1 cellular context compared by ENCODE assay signal in the genomic region with DNA sequence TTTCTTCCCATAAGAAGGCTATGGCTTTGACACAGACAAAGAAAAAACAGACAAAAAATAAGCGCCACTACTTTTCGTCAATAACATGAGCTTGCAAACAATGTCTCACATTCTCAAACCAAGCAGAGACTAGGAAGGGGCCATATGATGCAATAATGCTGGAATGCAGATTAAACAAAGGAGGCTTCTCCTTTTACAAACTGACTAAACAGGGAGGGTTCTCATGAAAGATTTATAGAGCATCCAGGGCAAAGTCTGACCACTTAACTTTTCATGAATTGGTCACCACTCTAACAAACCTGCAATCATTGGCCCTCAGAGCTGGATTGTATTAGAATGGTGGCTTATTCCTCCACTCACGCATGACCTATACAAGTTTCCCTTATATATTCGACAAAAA.
TF ChIP-seq lines count a peak whose summit lies in the region.

No MANE protein-coding gene starts in this region.

TF ChIP-seq in HepG2, 621 proteins besides CTCF, POLR2A, EP300 and RAD21 (continued from another document):
- TF ChIP-seq, protein P1, sequence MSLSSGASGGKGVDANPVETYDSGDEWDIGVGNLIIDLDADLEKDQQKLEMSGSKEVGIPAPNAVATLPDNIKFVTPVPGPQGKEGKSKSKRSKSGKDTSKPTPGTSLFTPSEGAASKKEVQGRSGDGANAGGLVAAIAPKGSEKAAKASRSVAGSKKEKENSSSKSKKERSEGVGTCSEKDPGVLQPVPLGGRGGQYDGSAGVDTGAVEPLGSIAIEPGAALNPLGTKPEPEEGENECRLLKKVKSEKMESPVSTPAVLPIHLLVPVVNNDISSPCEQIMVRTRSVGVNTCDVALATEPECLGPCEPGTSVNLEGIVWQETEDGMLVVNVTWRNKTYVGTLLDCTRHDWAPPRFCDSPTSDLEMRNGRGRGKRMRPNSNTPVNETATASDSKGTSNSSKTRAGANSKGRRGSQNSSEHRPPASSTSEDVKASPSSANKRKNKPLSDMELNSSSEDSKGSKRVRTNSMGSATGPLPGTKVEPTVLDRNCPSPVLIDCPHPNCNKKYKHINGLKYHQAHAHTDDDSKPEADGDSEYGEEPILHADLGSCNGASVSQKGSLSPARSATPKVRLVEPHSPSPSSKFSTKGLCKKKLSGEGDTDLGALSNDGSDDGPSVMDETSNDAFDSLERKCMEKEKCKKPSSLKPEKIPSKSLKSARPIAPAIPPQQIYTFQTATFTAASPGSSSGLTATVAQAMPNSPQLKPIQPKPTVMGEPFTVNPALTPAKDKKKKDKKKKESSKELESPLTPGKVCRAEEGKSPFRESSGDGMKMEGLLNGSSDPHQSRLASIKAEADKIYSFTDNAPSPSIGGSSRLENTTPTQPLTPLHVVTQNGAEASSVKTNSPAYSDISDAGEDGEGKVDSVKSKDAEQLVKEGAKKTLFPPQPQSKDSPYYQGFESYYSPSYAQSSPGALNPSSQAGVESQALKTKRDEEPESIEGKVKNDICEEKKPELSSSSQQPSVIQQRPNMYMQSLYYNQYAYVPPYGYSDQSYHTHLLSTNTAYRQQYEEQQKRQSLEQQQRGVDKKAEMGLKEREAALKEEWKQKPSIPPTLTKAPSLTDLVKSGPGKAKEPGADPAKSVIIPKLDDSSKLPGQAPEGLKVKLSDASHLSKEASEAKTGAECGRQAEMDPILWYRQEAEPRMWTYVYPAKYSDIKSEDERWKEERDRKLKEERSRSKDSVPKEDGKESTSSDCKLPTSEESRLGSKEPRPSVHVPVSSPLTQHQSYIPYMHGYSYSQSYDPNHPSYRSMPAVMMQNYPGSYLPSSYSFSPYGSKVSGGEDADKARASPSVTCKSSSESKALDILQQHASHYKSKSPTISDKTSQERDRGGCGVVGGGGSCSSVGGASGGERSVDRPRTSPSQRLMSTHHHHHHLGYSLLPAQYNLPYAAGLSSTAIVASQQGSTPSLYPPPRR (CRISPR knock-in tag; IDR thresholded peaks at IDR 0.05; ENCODE audit: borderline replicate concordance), result peak; percentile 30; the same call in 1 of the 2 replicates
- TF ChIP-seq, protein P2, sequence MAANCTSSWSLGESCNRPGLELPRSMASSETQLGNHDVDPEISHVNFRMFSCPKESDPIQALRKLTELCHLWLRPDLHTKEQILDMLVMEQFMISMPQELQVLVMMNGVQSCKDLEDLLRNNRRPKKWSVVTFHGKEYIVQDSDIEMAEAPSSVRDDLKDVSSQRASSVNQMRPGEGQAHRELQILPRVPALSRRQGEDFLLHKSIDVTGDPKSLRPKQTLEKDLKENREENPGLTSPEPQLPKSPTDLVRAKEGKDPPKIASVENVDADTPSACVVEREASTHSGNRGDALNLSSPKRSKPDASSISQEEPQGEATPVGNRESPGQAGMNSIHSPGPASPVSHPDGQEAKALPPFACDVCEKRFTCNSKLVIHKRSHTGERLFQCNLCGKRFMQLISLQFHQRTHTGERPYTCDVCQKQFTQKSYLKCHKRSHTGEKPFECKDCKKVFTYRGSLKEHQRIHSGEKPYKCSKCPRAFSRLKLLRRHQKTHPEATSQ (CRISPR knock-in tag; IDR thresholded peaks at IDR 0.05; ENCODE audit: borderline replicate concordance), result no peak
- TF ChIP-seq MED1 (CRISPR knock-in tag; IDR thresholded peaks at IDR 0.05), result peak; percentile 41; the same call in 1 of the 2 replicates
- peak; percentile 59; the same call in 1 of the 2 replicates for TF ChIP-seq POGZ (CRISPR knock-in tag; IDR thresholded peaks at IDR 0.05)
- peak; percentile 61; the same call in 1 of the 2 replicates for TF ChIP-seq MIXL1 (CRISPR knock-in tag; IDR thresholded peaks at IDR 0.05)
- no peak for TF ChIP-seq CBX1 (IDR thresholded peaks at IDR 0.05; ENCODE audit: low read depth)
- TF ChIP-seq ZNF776 (CRISPR knock-in tag; IDR thresholded peaks at IDR 0.05), result no peak
- peak; percentile 53 for TF ChIP-seq FOSL2 (CRISPR knock-in tag; IDR thresholded peaks at IDR 0.05)
- TF ChIP-seq ZNF430 (CRISPR knock-in tag; IDR thresholded peaks at IDR 0.05), result no peak
- TF ChIP-seq, protein P3, sequence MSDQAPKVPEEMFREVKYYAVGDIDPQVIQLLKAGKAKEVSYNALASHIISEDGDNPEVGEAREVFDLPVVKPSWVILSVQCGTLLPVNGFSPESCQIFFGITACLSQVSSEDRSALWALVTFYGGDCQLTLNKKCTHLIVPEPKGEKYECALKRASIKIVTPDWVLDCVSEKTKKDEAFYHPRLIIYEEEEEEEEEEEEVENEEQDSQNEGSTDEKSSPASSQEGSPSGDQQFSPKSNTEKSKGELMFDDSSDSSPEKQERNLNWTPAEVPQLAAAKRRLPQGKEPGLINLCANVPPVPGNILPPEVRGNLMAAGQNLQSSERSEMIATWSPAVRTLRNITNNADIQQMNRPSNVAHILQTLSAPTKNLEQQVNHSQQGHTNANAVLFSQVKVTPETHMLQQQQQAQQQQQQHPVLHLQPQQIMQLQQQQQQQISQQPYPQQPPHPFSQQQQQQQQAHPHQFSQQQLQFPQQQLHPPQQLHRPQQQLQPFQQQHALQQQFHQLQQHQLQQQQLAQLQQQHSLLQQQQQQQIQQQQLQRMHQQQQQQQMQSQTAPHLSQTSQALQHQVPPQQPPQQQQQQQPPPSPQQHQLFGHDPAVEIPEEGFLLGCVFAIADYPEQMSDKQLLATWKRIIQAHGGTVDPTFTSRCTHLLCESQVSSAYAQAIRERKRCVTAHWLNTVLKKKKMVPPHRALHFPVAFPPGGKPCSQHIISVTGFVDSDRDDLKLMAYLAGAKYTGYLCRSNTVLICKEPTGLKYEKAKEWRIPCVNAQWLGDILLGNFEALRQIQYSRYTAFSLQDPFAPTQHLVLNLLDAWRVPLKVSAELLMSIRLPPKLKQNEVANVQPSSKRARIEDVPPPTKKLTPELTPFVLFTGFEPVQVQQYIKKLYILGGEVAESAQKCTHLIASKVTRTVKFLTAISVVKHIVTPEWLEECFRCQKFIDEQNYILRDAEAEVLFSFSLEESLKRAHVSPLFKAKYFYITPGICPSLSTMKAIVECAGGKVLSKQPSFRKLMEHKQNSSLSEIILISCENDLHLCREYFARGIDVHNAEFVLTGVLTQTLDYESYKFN (CRISPR knock-in tag; conservative IDR thresholded peaks at IDR 0.05), result peak; percentile 81
- TF ChIP-seq, protein P4, sequence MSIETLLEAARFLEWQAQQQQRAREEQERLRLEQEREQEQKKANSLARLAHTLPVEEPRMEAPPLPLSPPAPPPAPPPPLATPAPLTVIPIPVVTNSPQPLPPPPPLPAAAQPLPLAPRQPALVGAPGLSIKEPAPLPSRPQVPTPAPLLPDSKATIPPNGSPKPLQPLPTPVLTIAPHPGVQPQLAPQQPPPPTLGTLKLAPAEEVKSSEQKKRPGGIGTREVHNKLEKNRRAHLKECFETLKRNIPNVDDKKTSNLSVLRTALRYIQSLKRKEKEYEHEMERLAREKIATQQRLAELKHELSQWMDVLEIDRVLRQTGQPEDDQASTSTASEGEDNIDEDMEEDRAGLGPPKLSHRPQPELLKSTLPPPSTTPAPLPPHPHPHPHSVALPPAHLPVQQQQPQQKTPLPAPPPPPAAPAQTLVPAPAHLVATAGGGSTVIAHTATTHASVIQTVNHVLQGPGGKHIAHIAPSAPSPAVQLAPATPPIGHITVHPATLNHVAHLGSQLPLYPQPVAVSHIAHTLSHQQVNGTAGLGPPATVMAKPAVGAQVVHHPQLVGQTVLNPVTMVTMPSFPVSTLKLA (IDR thresholded peaks at IDR 0.05), result no peak
TF ChIP-seq in HepG2: peak in this region for 87.
